ENCODE assay signal across 10 cellular contexts in genomic region chr11:123519055-123519796, GRCh38.
DNase-seq lines count a peak whose midpoint lies in the region; ATAC-seq, FAIRE-seq and TF ChIP-seq lines count a peak whose summit lies in the region.
"Had no signal": no experiment of that assay in that cellular context is flagged by ENCODE, and none has a peak within 500 bp of the region (broad histone marks: within the 10 kb centered on the region; RNA-seq: fewer than 3 reads in every experiment).

No MANE protein-coding gene starts in this region.

- H4K20me1 ChIP-seq in astrocyte (ENCODE audit: insufficient read depth, low read length): no peaks in the 10 kb centered on the region

- no peaks in the 10 kb centered on the region for H3K9me3 ChIP-seq in astrocyte (ENCODE audit: insufficient read depth, low read depth, low read length)

- no peak overlapping the region for H3K4me3 ChIP-seq in astrocyte (ENCODE audit: insufficient read depth, low read depth, low read length)

- no peaks in the 10 kb centered on the region for H3K36me3 ChIP-seq in astrocyte (ENCODE audit: insufficient read depth, low read length)

- no peak for DNase-seq in stimulated activated naive CD8-positive, alpha-beta T cell treated with anti-CD3 and anti-CD28 coated beads, Interleukin-15, Interleukin-2, amounts not matched to agents 100 U/mL and 50 U/mL, for 24 hours
- no peak for DNase-seq in stimulated activated naive CD8-positive, alpha-beta T cell treated with anti-CD3 and anti-CD28 coated beads, Interleukin-15, amount 100 ng/mL, for 72 hours
- peak; percentile 37 for DNase-seq in astrocyte (ENCODE audit: low read depth)
- DNase-seq in iPS-NIHi7 (ENCODE audit: extremely low spot score): peak; percentile 26
- no peak for DNase-seq in urothelium cell line (ENCODE audit: low spot score)
- no peak for DNase-seq in NCI-H1417 (lab: John Stamatoyannopoulos, UW)
- no peak for DNase-seq in GM13976 (ENCODE audit: low spot score)
- DNase-seq: kidney glomerular epithelial cell had no signal

- peak overlapping the region; percentile 51 for H3K4me2 ChIP-seq in astrocyte (ENCODE audit: low read length)

- FAIRE-seq in astrocyte (lab: Jason Lieb, UNC): no peak
- no peak for FAIRE-seq in urothelium cell line (lab: Jason Lieb, UNC)
- FAIRE-seq: endothelial cell of umbilical vein had no signal

- no peak overlapping the region for H3K4me3 Mint-ChIP-seq in stimulated activated naive CD8-positive, alpha-beta T cell treated with anti-CD3 and anti-CD28 coated beads, Interleukin-15, amount 100 ng/mL, for 72 hours
- no peak overlapping the region for H3K4me3 Mint-ChIP-seq in astrocyte (ENCODE audit: unreplicated experiment)

- H3K4me1 Mint-ChIP-seq in stimulated activated naive CD8-positive, alpha-beta T cell treated with anti-CD3 and anti-CD28 coated beads, Interleukin-15, amount 100 ng/mL, for 72 hours: peaks cover 13% of the 10 kb centered on the region
- H3K4me1 Mint-ChIP-seq in astrocyte (ENCODE audit: low read depth, unreplicated experiment): peaks cover 11% of the 10 kb centered on the region

- peaks cover 17% of the 10 kb centered on the region for H3K4me1 ChIP-seq in astrocyte (ENCODE audit: insufficient read depth, low read length)

- in situ Hi-C loops in GM13976 (cut with MboI; ENCODE audit: low sequenced_read_pairs, unreplicated experiment): no loop called here

- H3K27me3 ChIP-seq in astrocyte (ENCODE audit: insufficient read depth, low read length): no peaks in the 10 kb centered on the region

- H2AFZ ChIP-seq in astrocyte (ENCODE audit: low read depth, low read length): no peak overlapping the region

- H3K79me2 ChIP-seq in astrocyte (ENCODE audit: insufficient read depth, low read length): no peaks in the 10 kb centered on the region

- H3K9me3 Mint-ChIP-seq in stimulated activated naive CD8-positive, alpha-beta T cell treated with anti-CD3 and anti-CD28 coated beads, Interleukin-15, amount 100 ng/mL, for 72 hours: no peaks in the 10 kb centered on the region
- H3K9me3 Mint-ChIP-seq in astrocyte (ENCODE audit: unreplicated experiment): no peaks in the 10 kb centered on the region

- peak; percentile 32 for ATAC-seq in stimulated activated naive CD8-positive, alpha-beta T cell treated with anti-CD3 and anti-CD28 coated beads, Interleukin-15, Interleukin-2, amounts not matched to agents 100 U/mL and 50 U/mL, for 24 hours
- no peak for ATAC-seq in stimulated activated naive CD8-positive, alpha-beta T cell treated with anti-CD3 and anti-CD28 coated beads, Interleukin-15, amount 100 ng/mL, for 72 hours
- no peak for ATAC-seq in GM18517 (IDR thresholded peaks at IDR 0.05; ENCODE audit: unreplicated experiment)

- H3K27me3 Mint-ChIP-seq in stimulated activated naive CD8-positive, alpha-beta T cell treated with anti-CD3 and anti-CD28 coated beads, Interleukin-15, amount 100 ng/mL, for 72 hours: no peaks in the 10 kb centered on the region
- peaks cover 2% of the 10 kb centered on the region for H3K27me3 Mint-ChIP-seq in astrocyte (ENCODE audit: low read depth, unreplicated experiment)

- TF ChIP-seq CTCF in astrocyte (IDR thresholded peaks at IDR 0.05; ENCODE audit: insufficient read depth, low read depth, low read length): no peak
- TF ChIP-seq CTCF in GM13976 (IDR thresholded peaks at IDR 0.05; ENCODE audit: borderline replicate concordance, control extremely low read depth, extremely low read depth, insufficient read depth, missing control alignments): no peak

- H3K9ac ChIP-seq in astrocyte (ENCODE audit: low read length): no peak overlapping the region

- no peaks in the 10 kb centered on the region for H3K36me3 Mint-ChIP-seq in astrocyte (ENCODE audit: low read depth, unreplicated experiment)

- peak overlapping the region in 1 of 2 donors; percentile 72 for H3K27ac Mint-ChIP-seq in stimulated activated naive CD8-positive, alpha-beta T cell treated with anti-CD3 and anti-CD28 coated beads, Interleukin-15, amount 100 ng/mL, for 72 hours
- no peak overlapping the region for H3K27ac Mint-ChIP-seq in astrocyte (ENCODE audit: unreplicated experiment)

- H3K27ac ChIP-seq in astrocyte (ENCODE audit: low read depth, low read length): no peak overlapping the region

Comparison
In these comparisons a context has a peak if more than half of its experiments do, and no peak if none do; other contexts are left out.
1. DNase-seq: peak in astrocyte (single experiment) and iPS-NIHi7 (single experiment); none in stimulated activated naive CD8-positive, alpha-beta T cell treated with anti-CD3 and anti-CD28 coated beads, Interleukin-15, Interleukin-2, amounts not matched to agents 100 U/mL and 50 U/mL, for 24 hours (single experiment), stimulated activated naive CD8-positive, alpha-beta T cell treated with anti-CD3 and anti-CD28 coated beads, Interleukin-15, amount 100 ng/mL, for 72 hours (0 of 2), urothelium cell line (single experiment), NCI-H1417 (0 of 3) and GM13976 (single experiment).